Comparison of ENCODE assay signal across 16 cellular contexts in the genomic region with DNA sequence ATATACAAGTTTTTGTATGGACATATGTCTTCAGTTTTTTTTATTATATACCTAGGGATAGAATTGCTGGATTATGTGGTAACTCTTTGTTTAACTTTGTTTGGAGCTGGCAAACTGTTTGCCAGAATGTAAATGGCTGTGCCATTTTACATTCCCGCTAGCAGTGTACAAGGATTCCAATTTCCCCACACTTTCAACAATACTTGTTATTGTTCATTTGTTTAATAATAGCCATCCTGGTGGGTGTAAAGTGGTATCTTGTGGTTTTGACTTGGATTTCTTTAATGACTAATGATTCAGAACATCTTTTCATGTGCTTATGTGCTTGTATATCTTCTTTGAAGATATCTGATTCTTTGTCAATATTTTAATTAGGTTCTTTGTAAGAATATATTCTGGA.
"Had no signal": no experiment of that assay in that cellular context is flagged by ENCODE, and none has a peak within 500 bp of the region (broad histone marks: within the 10 kb centered on the region; RNA-seq: fewer than 3 reads in every experiment).

No MANE protein-coding gene starts in this region.

- H3K9me3 Mint-ChIP-seq: activated CD4-positive, alpha-beta memory T cell treated with anti-CD3 and anti-CD28 coated beads for 36 hours; activated naive CD4-positive, alpha-beta T cell treated with anti-CD3 and anti-CD28 coated beads, Interleukin-2, amount 10 ng/mL, durations not matched to agents 7 days and 5 days; endodermal cell; memory B cell; natural killer cell had no signal

- DNase-seq: activated CD4-positive, alpha-beta memory T cell treated with anti-CD3 and anti-CD28 coated beads for 36 hours; activated CD4-positive, alpha-beta T cell treated with anti-CD3 and anti-CD28 coated beads for 1 hour; activated CD8-positive, alpha-beta memory T cell treated with anti-CD3 and anti-CD28 coated beads, Interleukin-2, amount 10 ng/mL, durations not matched to agents 7 days and 5 days; activated naive CD4-positive, alpha-beta T cell treated with anti-CD3 and anti-CD28 coated beads, Interleukin-2, amount 10 ng/mL, durations not matched to agents 7 days and 5 days; activated T-cell treated with anti-CD3 and anti-CD28 coated beads, Interleukin-2, amount 50 U/mL, for 1 hour; endodermal cell; left ventricle myocardium inferior; natural killer cell; stimulated activated CD4-positive, alpha-beta T cell treated with anti-CD3 and anti-CD28 coated beads, Interleukin-15, amount 100 ng/mL, for 24 hours; stimulated activated CD4-positive, alpha-beta T cell treated with anti-CD3 and anti-CD28 coated beads, Interleukin-4, amount 100 ng/mL, for 1 hour; stimulated activated naive CD4-positive, alpha-beta T cell; transverse colon had no signal

- H3K27ac ChIP-seq: cardiac muscle cell, hepatocyte, left ventricle myocardium inferior, transverse colon, vagina had no signal

- H3K4me2 ChIP-seq: hepatocyte had no signal

- H3K27me3 Mint-ChIP-seq: activated CD4-positive, alpha-beta memory T cell treated with anti-CD3 and anti-CD28 coated beads for 36 hours; activated CD8-positive, alpha-beta memory T cell treated with anti-CD3 and anti-CD28 coated beads, Interleukin-2, amount 10 ng/mL, durations not matched to agents 7 days and 5 days; activated naive CD4-positive, alpha-beta T cell treated with anti-CD3 and anti-CD28 coated beads, Interleukin-2, amount 10 ng/mL, durations not matched to agents 7 days and 5 days; memory B cell had no signal

- H3K4me3 ChIP-seq: cardiac muscle cell, hepatocyte, left ventricle myocardium inferior, transverse colon, vagina had no signal

- H2AFZ ChIP-seq: hepatocyte had no signal

- H3K36me3 ChIP-seq: cardiac muscle cell, left ventricle myocardium inferior, transverse colon, vagina had no signal

- H3K27ac Mint-ChIP-seq: activated CD4-positive, alpha-beta memory T cell treated with anti-CD3 and anti-CD28 coated beads for 36 hours; activated CD8-positive, alpha-beta memory T cell treated with anti-CD3 and anti-CD28 coated beads, Interleukin-2, amount 10 ng/mL, durations not matched to agents 7 days and 5 days; activated naive CD4-positive, alpha-beta T cell treated with anti-CD3 and anti-CD28 coated beads, Interleukin-2, amount 10 ng/mL, durations not matched to agents 7 days and 5 days; endodermal cell; memory B cell; natural killer cell had no signal

- H3K4me3 Mint-ChIP-seq: activated CD4-positive, alpha-beta memory T cell treated with anti-CD3 and anti-CD28 coated beads for 36 hours; activated CD8-positive, alpha-beta memory T cell treated with anti-CD3 and anti-CD28 coated beads, Interleukin-2, amount 10 ng/mL, durations not matched to agents 7 days and 5 days; activated naive CD4-positive, alpha-beta T cell treated with anti-CD3 and anti-CD28 coated beads, Interleukin-2, amount 10 ng/mL, durations not matched to agents 7 days and 5 days; endodermal cell; memory B cell; natural killer cell had no signal

- H3K27me3 ChIP-seq: cardiac muscle cell, hepatocyte, transverse colon, vagina had no signal

- H3K36me3 Mint-ChIP-seq: natural killer cell had no signal

- H3K9me3 ChIP-seq: left ventricle myocardium inferior, transverse colon, vagina had no signal

- ATAC-seq: activated CD8-positive, alpha-beta memory T cell treated with anti-CD3 and anti-CD28 coated beads, Interleukin-2, amount 10 ng/mL, durations not matched to agents 7 days and 5 days; natural killer cell had no signal
